In genomic region chr20:57625181-57625958, GRCh38 we compare ENCODE assay signal across 17 cellular contexts. TPM values are rescaled to one million over a fixed set of nuclear protein-coding genes. Genes with fewer than 3 reads are reported as not detected.
DNase-seq lines count a peak whose midpoint lies in the region; ATAC-seq, FAIRE-seq and TF ChIP-seq lines count a peak whose summit lies in the region.
"Had no signal": no experiment of that assay in that cellular context is flagged by ENCODE, and none has a peak within 500 bp of the region (broad histone marks: within the 10 kb centered on the region; RNA-seq: fewer than 3 reads in every experiment).

No MANE protein-coding gene starts in this region.

- H3K4me3 Mint-ChIP-seq in activated B cell treated with CpG ODN at 0.5 μM for 24 hours: no peak overlapping the region
- no peak overlapping the region for H3K4me3 Mint-ChIP-seq in memory B cell
- H3K4me3 Mint-ChIP-seq: B cell had no signal

- H3K9me3 Mint-ChIP-seq in activated B cell treated with CpG ODN at 0.5 μM for 24 hours: peaks cover 8% of the 10 kb centered on the region
- peaks cover 6% of the 10 kb centered on the region for H3K9me3 Mint-ChIP-seq in memory B cell

- CTCF ChIA-PET in HepG2 (lab: Yijun Ruan, JAX; ENCODE audit: low intra/inter-chr PET ratio, low total read pairs): no interaction called here
- CTCF ChIA-PET in activated B cell treated with CpG ODN at 0.5 μM for 24 hours (lab: Charles Lee): no interaction called here

- FAIRE-seq in HepG2 (lab: Jason Lieb, UNC): no peak

- intact Hi-C loops in HepG2 (cut with micrococcal nuclease; ENCODE audit: unreplicated experiment): no loop called here
- intact Hi-C loops in right lobe of liver (cut with DNase I): no loop called here
- intact Hi-C loops in activated B cell treated with CpG ODN at 0.5 μM for 24 hours (cut with micrococcal nuclease): loop anchor here (10.0 kb wide), 2 partner anchors 829 to 1499 kb away; no protein-coding TSS in a partner anchor

- DNase-seq in HepG2 (ENCODE audit: low spot score) (no peak), right lobe of liver (no peak), activated B cell treated with CpG ODN at 0.5 μM for 24 hours (no peak), memory B cell (ENCODE audit: low spot score in 2 of 2) (no peak), SW480 (ENCODE audit: low spot score) (no peak), HuH-7 (ENCODE audit: low spot score) (no peak)
- DNase-seq: DMS 273 treated with DMSO at 0.1 percent for 48 hours, H9, Karpas-422, MM.1S, NCI-H1105, NCI-H187, NCI-H446 treated with DMSO at 0.1 percent for 48 hours, NCI-H748 treated with DMSO at 0.1 percent for 48 hours had no signal

- no peak for TF ChIP-seq CTCF in HepG2 (CRISPR knock-in tag; IDR thresholded peaks at IDR 0.05)
- TF ChIP-seq CTCF in right lobe of liver (IDR thresholded peaks at IDR 0.05): no peak
- TF ChIP-seq CTCF in activated B cell treated with CpG ODN at 0.5 μM for 24 hours (IDR thresholded peaks at IDR 0.05): no peak

- peaks cover 32% of the 10 kb centered on the region for H3K36me3 Mint-ChIP-seq in activated B cell treated with CpG ODN at 0.5 μM for 24 hours (ENCODE audit: low read depth)
- H3K36me3 Mint-ChIP-seq in memory B cell: peaks cover 12% of the 10 kb centered on the region

- H2AFZ ChIP-seq in HepG2 (ENCODE audit: low read length): no peak overlapping the region

- in situ Hi-C loops in HepG2 (cut with HindIII; ENCODE audit: extremely low pct_ligation_motif_present, low pct_unique_long_range_greater_than_20kb): no loop called here

- peak overlapping the region; percentile 24 for H3K27ac Mint-ChIP-seq in activated B cell treated with CpG ODN at 0.5 μM for 24 hours
- H3K27ac Mint-ChIP-seq in memory B cell: peak overlapping the region; percentile 41
- H3K27ac Mint-ChIP-seq: B cell had no signal

- H3K4me2 ChIP-seq in HepG2 (ENCODE audit: low read depth, low read length): no peak overlapping the region

- no peaks in the 10 kb centered on the region for H3K4me1 ChIP-seq in HepG2 (ENCODE audit: insufficient read depth, low read length)
- no peaks in the 10 kb centered on the region for H3K4me1 ChIP-seq in right lobe of liver

- H3K9me3 ChIP-seq in HepG2 (ENCODE audit: low read length) (peaks cover 9% of the 10 kb centered on the region; the same call in 1 of the 2 replicates), right lobe of liver (no peaks in the 10 kb centered on the region)

- TF ChIP-seq POLR2A in HepG2 (IDR thresholded peaks at IDR 0.05; ENCODE audit: insufficient read depth in 1 of 2, low read depth in 2 of 2, low read length in 2 of 2) (no peak), right lobe of liver (IDR thresholded peaks at IDR 0.05) (no peak)

- TF ChIP-seq RAD21 in HepG2 (CRISPR knock-in tag; IDR thresholded peaks at IDR 0.05): no peak

- 10% methylated on average over 7 of the region's 7 CpGs for WGBS in HepG2 (ENCODE audit: low lambda C conversion rate)
- 73% methylated on average over 7 of the region's 7 CpGs for WGBS in right lobe of liver (ENCODE audit: insufficient coverage, low coverage, low lambda C conversion rate, missing lambda C conversion rate)

- H3K4me3 ChIP-seq in HepG2 (replicated peaks in 1 of 3; ENCODE audit: insufficient read depth in 1 of 3, low read depth in 2 of 3, low read length in 3 of 3) (no peak overlapping the region), right lobe of liver (no peak overlapping the region)

- H3K27me3 Mint-ChIP-seq in activated B cell treated with CpG ODN at 0.5 μM for 24 hours: no peaks in the 10 kb centered on the region
- no peaks in the 10 kb centered on the region for H3K27me3 Mint-ChIP-seq in memory B cell
- H3K27me3 Mint-ChIP-seq: B cell had no signal

- H3K27me3 ChIP-seq in HepG2 (ENCODE audit: control insufficient read depth in 1 of 2, insufficient read depth in 2 of 2, low read length in 2 of 2): peaks cover 0 to 38% of the 10 kb centered on the region in 2 experiments; a peak in 3 of 5 replicates
- no peaks in the 10 kb centered on the region for H3K27me3 ChIP-seq in right lobe of liver

- no TSS peak for BruUV-seq in HepG2 (replicated peaks; lab: Mats Ljungman, UMichigan)

- H4K20me1 ChIP-seq in HepG2 (ENCODE audit: insufficient read depth, low read length): no peaks in the 10 kb centered on the region

- H3K4me1 Mint-ChIP-seq in activated B cell treated with CpG ODN at 0.5 μM for 24 hours: peaks cover 64% of the 10 kb centered on the region
- peaks cover 32% of the 10 kb centered on the region for H3K4me1 Mint-ChIP-seq in memory B cell

- no peak overlapping the region for H3K9ac ChIP-seq in HepG2 (ENCODE audit: insufficient read depth, low read depth, low read length)

- H3K36me3 ChIP-seq in HepG2 (replicated peaks in 1 of 2; ENCODE audit: control insufficient read depth in 1 of 2, insufficient read depth in 2 of 2, low read length in 2 of 2): no peaks in the 10 kb centered on the region
- H3K36me3 ChIP-seq in right lobe of liver: no peaks in the 10 kb centered on the region

- H3K79me2 ChIP-seq in HepG2 (ENCODE audit: insufficient read depth, low read length): no peaks in the 10 kb centered on the region

- TF ChIP-seq EP300 in HepG2 (IDR thresholded peaks at IDR 0.05; ENCODE audit: low read depth in 2 of 2, low read length in 2 of 2) (no peak), HepG2 (CRISPR knock-in tag; IDR thresholded peaks at IDR 0.05; ENCODE audit: borderline replicate concordance) (no peak)

- POLR2A ChIA-PET in HepG2 (lab: Yijun Ruan, JAX): no interaction called here
- POLR2A ChIA-PET in activated B cell treated with CpG ODN at 0.5 μM for 24 hours (lab: Charles Lee): no interaction called here

- H3K27ac ChIP-seq in HepG2 (ENCODE audit: extremely low read length, insufficient read depth, low read length) (no peak overlapping the region), right lobe of liver (no peak overlapping the region)

- ATAC-seq in HepG2: no peak
- ATAC-seq in right lobe of liver: no peak
- no peak for ATAC-seq in activated B cell treated with CpG ODN at 0.5 μM for 24 hours (ENCODE audit: low read depth)
- ATAC-seq in memory B cell (ENCODE audit: low read depth): no peak
- no peak for ATAC-seq in GM18520 (IDR thresholded peaks at IDR 0.05; ENCODE audit: unreplicated experiment)
- ATAC-seq: Right ventricle myocardium inferior had no signal

TF ChIP-seq in HepG2, 621 proteins besides CTCF, POLR2A, EP300 and RAD21:
- TF ChIP-seq ZNF564 (CRISPR knock-in tag; IDR thresholded peaks at IDR 0.05) (peak; percentile 87; the same call in 1 of the 2 replicates), ZNF30 (CRISPR knock-in tag; IDR thresholded peaks at IDR 0.05) (no peak), RFX1 (IDR thresholded peaks at IDR 0.05) (no peak)

RNA-seq across cellular contexts. Expression of gene ZBP1, which starts 5.1 kb away (rescaled TPM):
- total RNA-seq in HepG2 (2016; rRNA removed; fragmentation: Illumina TruSeq; extraction: Trizol): not detected in 2 replicates
- total RNA-seq in HepG2 (2016; cell fraction: cytosol; rRNA removed; fragmentation: Illumina TruSeq; extraction: Trizol; ENCODE audit: low read depth): not detected in 2 replicates
- not detected in 2 replicates for total RNA-seq in HepG2 (2016; cell fraction: insoluble cytoplasmic fraction; rRNA removed; fragmentation: Illumina TruSeq; extraction: Trizol)
- not detected in 2 replicates for total RNA-seq in HepG2 (2016; cell fraction: membrane; rRNA removed; fragmentation: Illumina TruSeq; extraction: Trizol)
- not detected in 2 replicates for total RNA-seq in HepG2 (2016; cell fraction: nucleus; rRNA removed; fragmentation: Illumina TruSeq; extraction: Trizol)
- polyA plus RNA-seq in HepG2 (2011; rRNA removed): not detected in 2 replicates
- not detected in 2 replicates for polyA plus RNA-seq in HepG2 (2011; cell fraction: cytosol; rRNA removed)
- not detected in 2 replicates for polyA plus RNA-seq in HepG2 (2011; cell fraction: nucleus; rRNA removed)
- polyA plus RNA-seq in HepG2 (2012): not detected in 2 replicates
- polyA plus RNA-seq in HepG2 (2016; cell fraction: cytosol; fragmentation: Illumina TruSeq; extraction: Trizol; ENCODE audit: low read depth): not detected in 2 replicates
- polyA plus RNA-seq in HepG2 (2016; cell fraction: insoluble cytoplasmic fraction; fragmentation: Illumina TruSeq; extraction: Trizol; ENCODE audit: low read depth): not detected in 2 replicates
- polyA plus RNA-seq in HepG2 (2016; cell fraction: membrane; fragmentation: Illumina TruSeq; extraction: Trizol; ENCODE audit: low read depth): not detected in 2 replicates
- not detected in 2 replicates for polyA plus RNA-seq in HepG2 (2016; cell fraction: nucleus; fragmentation: Illumina TruSeq; extraction: Trizol; ENCODE audit: insufficient read depth, low read depth)
- not detected in 2 replicates for polyA minus RNA-seq in HepG2 (2011; rRNA and poly(A)+ RNA removed; ENCODE audit: low replicate concordance)
- polyA minus RNA-seq in HepG2 (2011; cell fraction: cytosol; rRNA and poly(A)+ RNA removed): not detected in 2 replicates
- polyA minus RNA-seq in HepG2 (2011; cell fraction: nucleus; rRNA and poly(A)+ RNA removed): not detected in 2 replicates
- total RNA-seq in right lobe of liver: under 1 TPM in 4 of 6 experiments, not detected in 2; 0.14 to 0.75 (median 0.36) TPM
- total RNA-seq in activated B cell treated with CpG ODN at 0.5 μM for 24 hours: 16.5 and 17.8 TPM in 2 replicates
- total RNA-seq: H9 had no signal
